1 cellular context compared by ENCODE assay signal in the genomic region with DNA sequence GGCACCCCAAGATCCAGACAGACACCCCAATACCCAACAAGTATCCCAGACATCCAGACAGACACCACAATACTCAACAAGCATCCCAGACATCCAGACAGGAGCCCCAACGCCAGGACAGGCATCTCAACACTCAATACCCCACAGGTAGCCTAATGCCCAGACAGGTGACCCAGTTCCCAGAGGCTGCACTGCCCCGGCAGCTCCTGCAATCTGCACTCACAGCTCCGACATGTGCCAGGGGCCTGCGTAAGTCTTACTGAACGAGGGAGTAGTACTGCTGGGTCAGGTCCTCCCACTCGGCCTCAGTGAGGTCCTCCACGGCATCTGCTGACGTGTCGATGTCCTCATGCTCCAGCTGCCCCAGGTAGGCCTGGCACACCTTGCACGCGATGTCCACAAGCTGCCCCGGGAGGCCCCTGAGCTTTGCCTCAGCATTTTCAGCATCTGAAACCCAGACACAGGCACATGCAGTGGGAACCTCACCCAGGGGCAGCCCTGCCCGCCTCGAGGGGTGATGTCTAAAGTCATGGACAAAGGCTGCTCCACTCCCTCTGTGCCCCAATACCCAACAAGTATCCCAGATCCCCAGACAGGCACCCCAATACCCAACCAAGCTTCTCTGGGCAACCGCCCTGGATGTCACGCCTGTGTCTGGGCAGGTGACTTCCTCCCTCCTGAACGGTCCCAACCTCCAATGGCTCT.
TF ChIP-seq lines count a peak whose summit lies in the region.

No MANE protein-coding gene starts in this region.

TF ChIP-seq in HEK293, 187 proteins besides CTCF, POLR2A, EP300 and RAD21 (continued from another document):
- TF ChIP-seq, protein P1, sequence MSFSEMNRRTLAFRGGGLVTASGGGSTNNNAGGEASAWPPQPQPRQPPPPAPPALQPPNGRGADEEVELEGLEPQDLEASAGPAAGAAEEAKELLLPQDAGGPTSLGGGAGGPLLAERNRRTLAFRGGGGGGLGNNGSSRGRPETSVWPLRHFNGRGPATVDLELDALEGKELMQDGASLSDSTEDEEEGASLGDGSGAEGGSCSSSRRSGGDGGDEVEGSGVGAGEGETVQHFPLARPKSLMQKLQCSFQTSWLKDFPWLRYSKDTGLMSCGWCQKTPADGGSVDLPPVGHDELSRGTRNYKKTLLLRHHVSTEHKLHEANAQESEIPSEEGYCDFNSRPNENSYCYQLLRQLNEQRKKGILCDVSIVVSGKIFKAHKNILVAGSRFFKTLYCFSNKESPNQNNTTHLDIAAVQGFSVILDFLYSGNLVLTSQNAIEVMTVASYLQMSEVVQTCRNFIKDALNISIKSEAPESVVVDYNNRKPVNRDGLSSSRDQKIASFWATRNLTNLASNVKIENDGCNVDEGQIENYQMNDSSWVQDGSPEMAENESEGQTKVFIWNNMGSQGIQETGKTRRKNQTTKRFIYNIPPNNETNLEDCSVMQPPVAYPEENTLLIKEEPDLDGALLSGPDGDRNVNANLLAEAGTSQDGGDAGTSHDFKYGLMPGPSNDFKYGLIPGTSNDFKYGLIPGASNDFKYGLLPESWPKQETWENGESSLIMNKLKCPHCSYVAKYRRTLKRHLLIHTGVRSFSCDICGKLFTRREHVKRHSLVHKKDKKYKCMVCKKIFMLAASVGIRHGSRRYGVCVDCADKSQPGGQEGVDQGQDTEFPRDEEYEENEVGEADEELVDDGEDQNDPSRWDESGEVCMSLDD (tag by site-specific recombination; IDR thresholded peaks at IDR 0.05), result peak; percentile 42; the same call in 1 of the 2 replicates
- no peak for TF ChIP-seq ZNF664 (tag by site-specific recombination; IDR thresholded peaks at IDR 0.05)
TF ChIP-seq in HEK293: peak in this region for 2.
